ENCODE assay signal across 18 cellular contexts in the genomic region with DNA sequence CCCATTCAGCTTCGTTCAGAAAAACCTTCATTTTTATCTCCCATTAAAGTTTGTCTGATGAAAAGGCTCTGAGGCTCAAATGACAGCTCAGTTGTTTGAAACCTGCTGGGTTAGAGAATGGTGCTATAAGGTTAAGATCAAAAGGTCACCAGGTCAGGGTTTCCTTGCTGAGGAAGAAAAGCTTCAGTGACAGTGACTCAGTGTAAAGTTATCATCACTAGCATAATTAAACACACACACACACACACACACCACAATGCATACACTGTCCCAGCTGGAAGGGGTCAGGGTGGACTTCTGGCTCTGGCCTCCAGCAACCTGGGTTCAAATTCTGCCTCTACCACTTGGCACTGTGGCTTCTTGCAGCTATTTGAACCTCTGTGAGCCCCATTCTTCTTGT. TPM values are rescaled to one million over a fixed set of nuclear protein-coding genes. Genes with fewer than 3 reads are reported as not detected.
DNase-seq lines count a peak whose midpoint lies in the region; ATAC-seq and TF ChIP-seq lines count a peak whose summit lies in the region.
"Had no signal": no experiment of that assay in that cellular context is flagged by ENCODE, and none has a peak within 500 bp of the region (broad histone marks: within the 10 kb centered on the region; RNA-seq: fewer than 3 reads in every experiment).

No MANE protein-coding gene starts in this region.

- H3K4me1 Mint-ChIP-seq in activated naive CD8-positive, alpha-beta T cell treated with anti-CD3 and anti-CD28 coated beads, Interleukin-2, amount 50 U/mL, for 24 hours: peaks cover 4% of the 10 kb centered on the region
- peaks cover 2% of the 10 kb centered on the region for H3K4me1 Mint-ChIP-seq in activated naive CD8-positive, alpha-beta T cell treated with anti-CD3 and anti-CD28 coated beads for 36 hours
- H3K4me1 Mint-ChIP-seq in Caco-2 (ENCODE audit: low read depth, unreplicated experiment) (peaks cover 17% of the 10 kb centered on the region), neural progenitor cell (peaks cover 29% of the 10 kb centered on the region)
- H3K4me1 Mint-ChIP-seq: B cell; CD4-positive, alpha-beta memory T cell; IgD-negative memory B cell had no signal

- H3K9ac ChIP-seq in neural progenitor cell: no peak overlapping the region
- H3K9ac ChIP-seq: GM23248 had no signal

- H3K9me3 Mint-ChIP-seq in activated naive CD8-positive, alpha-beta T cell treated with anti-CD3 and anti-CD28 coated beads, Interleukin-2, amount 50 U/mL, for 24 hours: no peaks in the 10 kb centered on the region
- no peaks in the 10 kb centered on the region for H3K9me3 Mint-ChIP-seq in activated naive CD8-positive, alpha-beta T cell treated with anti-CD3 and anti-CD28 coated beads for 36 hours
- H3K9me3 Mint-ChIP-seq in Caco-2 (ENCODE audit: unreplicated experiment): no peaks in the 10 kb centered on the region
- peaks cover 3% of the 10 kb centered on the region for H3K9me3 Mint-ChIP-seq in neural progenitor cell
- H3K9me3 Mint-ChIP-seq: CD4-positive, alpha-beta memory T cell; IgD-negative memory B cell had no signal

- no peak overlapping the region for H3K4me2 ChIP-seq in neural progenitor cell

- peaks cover 5% of the 10 kb centered on the region for H3F3A ChIP-seq in neural progenitor cell (ENCODE audit: low read depth)

- H2AFZ ChIP-seq in neural progenitor cell (replicated peaks): no peak overlapping the region
- H2AFZ ChIP-seq: GM23248 had no signal

- peaks cover 24% of the 10 kb centered on the region for H3K4me1 ChIP-seq in Caco-2
- peaks cover 10% of the 10 kb centered on the region for H3K4me1 ChIP-seq in neural progenitor cell

- no peaks in the 10 kb centered on the region for H3K27me3 Mint-ChIP-seq in activated naive CD8-positive, alpha-beta T cell treated with anti-CD3 and anti-CD28 coated beads, Interleukin-2, amount 50 U/mL, for 24 hours
- no peaks in the 10 kb centered on the region for H3K27me3 Mint-ChIP-seq in activated naive CD8-positive, alpha-beta T cell treated with anti-CD3 and anti-CD28 coated beads for 36 hours
- no peaks in the 10 kb centered on the region for H3K27me3 Mint-ChIP-seq in Caco-2 (ENCODE audit: insufficient read depth, unreplicated experiment)
- H3K27me3 Mint-ChIP-seq in neural progenitor cell (ENCODE audit: insufficient read depth, low read depth): peaks cover 2% of the 10 kb centered on the region
- H3K27me3 Mint-ChIP-seq: IgD-negative memory B cell had no signal

- no peaks in the 10 kb centered on the region for H3K36me3 Mint-ChIP-seq in activated naive CD8-positive, alpha-beta T cell treated with anti-CD3 and anti-CD28 coated beads, Interleukin-2, amount 50 U/mL, for 24 hours (ENCODE audit: low read depth)
- H3K36me3 Mint-ChIP-seq in activated naive CD8-positive, alpha-beta T cell treated with anti-CD3 and anti-CD28 coated beads for 36 hours: no peaks in the 10 kb centered on the region
- no peaks in the 10 kb centered on the region for H3K36me3 Mint-ChIP-seq in Caco-2 (ENCODE audit: insufficient read depth, unreplicated experiment)
- no peaks in the 10 kb centered on the region for H3K36me3 Mint-ChIP-seq in neural progenitor cell
- H3K36me3 Mint-ChIP-seq: CD4-positive, alpha-beta memory T cell had no signal

- no peak overlapping the region for H3K4me3 ChIP-seq in Caco-2 (ENCODE audit: low read depth, low read length)
- no peak overlapping the region for H3K4me3 ChIP-seq in neural progenitor cell
- H3K4me3 ChIP-seq: GM23248 had no signal

- H3K27ac Mint-ChIP-seq in activated naive CD8-positive, alpha-beta T cell treated with anti-CD3 and anti-CD28 coated beads, Interleukin-2, amount 50 U/mL, for 24 hours: no peak overlapping the region
- no peak overlapping the region for H3K27ac Mint-ChIP-seq in activated naive CD8-positive, alpha-beta T cell treated with anti-CD3 and anti-CD28 coated beads for 36 hours
- H3K27ac Mint-ChIP-seq in Caco-2 (ENCODE audit: unreplicated experiment) (peak overlapping the region; percentile 42), neural progenitor cell (no peak overlapping the region)
- H3K27ac Mint-ChIP-seq: B cell; CD4-positive, alpha-beta memory T cell; IgD-negative memory B cell had no signal

- TF ChIP-seq CTCF in Caco-2 (IDR thresholded peaks at IDR 0.05; ENCODE audit: insufficient read depth in 1 of 2, low read depth in 1 of 2, low read length in 1 of 2, severe bottlenecking in 1 of 2, unreplicated experiment in 1 of 2) (no peak), neural progenitor cell (IDR thresholded peaks at IDR 0.05) (no peak)

- H3K4me3 Mint-ChIP-seq in activated naive CD8-positive, alpha-beta T cell treated with anti-CD3 and anti-CD28 coated beads, Interleukin-2, amount 50 U/mL, for 24 hours: no peak overlapping the region
- no peak overlapping the region for H3K4me3 Mint-ChIP-seq in activated naive CD8-positive, alpha-beta T cell treated with anti-CD3 and anti-CD28 coated beads for 36 hours
- no peak overlapping the region for H3K4me3 Mint-ChIP-seq in Caco-2 (ENCODE audit: unreplicated experiment)
- H3K4me3 Mint-ChIP-seq in neural progenitor cell: no peak overlapping the region
- H3K4me3 Mint-ChIP-seq: B cell; CD4-positive, alpha-beta memory T cell; IgD-negative memory B cell had no signal

- H3K27me3 ChIP-seq in Caco-2 (replicated peaks; ENCODE audit: control insufficient read depth, insufficient read depth, low read length) (no peaks in the 10 kb centered on the region), neural progenitor cell (no peaks in the 10 kb centered on the region)

- CTCF ChIA-PET in Caco-2 (lab: Charles Lee): interaction anchor here (0.5 kb wide), 1 partner anchor 18 kb away, joined by 4 read pairs; no protein-coding TSS in a partner anchor

- no peak for DNase-seq in activated naive CD8-positive, alpha-beta T cell treated with anti-CD3 and anti-CD28 coated beads, Interleukin-2, amount 50 U/mL, for 24 hours
- DNase-seq in activated naive CD8-positive, alpha-beta T cell treated with anti-CD3 and anti-CD28 coated beads for 36 hours: no peak
- DNase-seq in Caco-2 (no peak), neural progenitor cell (ENCODE audit: low spot score) (peak; percentile 25), COR-L47 (lab: John Stamatoyannopoulos, UW) (no peak), COLO829 (ENCODE audit: low spot score) (no peak)
- DNase-seq: C1 segment of cervical spinal cord; Calu3; CD4-positive, alpha-beta memory T cell; DMS 273 treated with DMSO at 0.1 percent for 48 hours; DND-41; GF-D8; GM23248; KG1 had no signal

- intact Hi-C loops in Caco-2 (cut with micrococcal nuclease; ENCODE audit: unreplicated experiment): loop anchor here (1.0 kb wide), 1 partner anchor 9 kb away; a partner anchor contains a TSS

- ATAC-seq in activated naive CD8-positive, alpha-beta T cell treated with anti-CD3 and anti-CD28 coated beads, Interleukin-2, amount 50 U/mL, for 24 hours: peak; percentile 46
- ATAC-seq in esophagus mucosa (peak; percentile 79), GM21528 (IDR thresholded peaks at IDR 0.05; ENCODE audit: low FRiP score, unreplicated experiment) (no peak)

- H3K27ac ChIP-seq in neural progenitor cell: no peak overlapping the region
- H3K27ac ChIP-seq: GM23248 had no signal

- no TSS peak for BruUV-seq in Caco-2 (replicated peaks; lab: Mats Ljungman, UMichigan)

- H3K9me3 ChIP-seq in Caco-2: no peaks in the 10 kb centered on the region
- no peaks in the 10 kb centered on the region for H3K9me3 ChIP-seq in neural progenitor cell (ENCODE audit: low read depth)

- H3K36me3 ChIP-seq in Caco-2 (ENCODE audit: control insufficient read depth, insufficient read depth, low read length): no peaks in the 10 kb centered on the region
- no peaks in the 10 kb centered on the region for H3K36me3 ChIP-seq in neural progenitor cell

- POLR2A ChIA-PET in Caco-2 (lab: Charles Lee): no interaction called here

- no peaks in the 10 kb centered on the region for H3K79me2 ChIP-seq in neural progenitor cell (ENCODE audit: low read depth)

- no peaks in the 10 kb centered on the region for H4K20me1 ChIP-seq in neural progenitor cell (ENCODE audit: low read depth)

RNA-seq across cellular contexts. Expression of a gene that starts 8.8 kb away (rescaled TPM):
- total RNA-seq in activated naive CD8-positive, alpha-beta T cell treated with anti-CD3 and anti-CD28 coated beads for 36 hours: 1 to 10 TPM; 4.4 to 5.1 TPM
- 51.7 and 58.7 TPM in 2 replicates for total RNA-seq in Caco-2 (2022)
- 45.4 TPM for total RNA-seq in esophagus mucosa
- total RNA-seq in neural progenitor cell (ENCODE audit: low replicate concordance): 24.5 and 27.9 TPM in 2 replicates
